Comparison of ENCODE assay signal across 8 cellular contexts in the genomic region with DNA sequence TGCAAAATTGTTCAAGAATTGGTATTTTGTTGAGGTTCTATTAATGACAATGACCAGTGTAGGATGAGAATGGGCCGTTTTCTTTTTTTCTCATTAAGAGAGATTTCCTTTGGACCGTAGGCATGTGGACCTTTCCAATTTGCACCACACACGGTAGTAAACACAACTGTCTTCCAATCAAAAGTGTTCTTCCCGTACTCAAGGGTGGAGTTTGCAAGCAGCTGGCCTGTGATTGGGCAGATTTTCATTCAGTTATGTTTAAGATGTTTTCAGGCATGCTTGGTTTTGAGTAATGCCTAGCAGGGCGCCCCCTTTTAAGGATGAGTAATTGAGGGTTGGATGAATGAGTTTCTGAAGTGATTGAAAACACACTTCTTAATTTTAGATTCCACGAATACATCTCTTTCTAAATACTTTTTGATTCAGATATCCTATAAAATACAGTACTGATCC. TPM values are rescaled to one million over a fixed set of nuclear protein-coding genes. Genes with fewer than 3 reads are reported as not detected.
DNase-seq lines count a peak whose midpoint lies in the region; ATAC-seq and TF ChIP-seq lines count a peak whose summit lies in the region.

No MANE protein-coding gene starts in this region.

- TF ChIP-seq CTCF in GM12865 (IDR thresholded peaks at IDR 0.05; ENCODE audit: insufficient read depth, low read depth, low read length, missing control alignments) (no peak), OCI-LY7 (conservative IDR thresholded peaks at IDR 0.05; ENCODE audit: low read length) (peak; percentile 66), sigmoid colon (IDR thresholded peaks at IDR 0.05) (no peak)

- H3K4me1 ChIP-seq in OCI-LY7 (ENCODE audit: insufficient read depth, low read length, poor library complexity, severe bottlenecking) (peaks cover 19% of the 10 kb centered on the region), sigmoid colon (peaks cover 0 to 40% (median 34%) of the 10 kb centered on the region in 4 donors)

- H3K9me3 ChIP-seq in OCI-LY7 (ENCODE audit: low read length) (no peaks in the 10 kb centered on the region), sigmoid colon (no peaks in the 10 kb centered on the region)

- peaks cover 31% of the 10 kb centered on the region for H4K20me1 ChIP-seq in OCI-LY7 (ENCODE audit: insufficient read depth, low read length)

- H3K4me3 ChIP-seq in GM12865 (ENCODE audit: low read depth, low read length) (peak overlapping the region; percentile 64), OCI-LY7 (ENCODE audit: low read depth, low read length, poor library complexity, severe bottlenecking) (peak overlapping the region; percentile 98), sigmoid colon (peak overlapping the region in 2 of 4 donors; percentile 85 to 91)

- intact Hi-C loops in OCI-LY7 (cut with micrococcal nuclease; ENCODE audit: unreplicated experiment) (loop anchor here (5.0 kb wide), 1 partner anchor 187 kb away; the partner anchor contains the start of gene ETF1), sigmoid colon (cut with DNase I) (no loop called here)

- DNase-seq in GM12865 (ENCODE audit: low read depth) = peak; percentile 81
- peak; percentile 73 for DNase-seq in OCI-LY7 (ENCODE audit: low spot score)
- DNase-seq in activated gamma-delta T cell treated with anti-CD3 and anti-CD28 coated beads, Interleukin-2, amount 50 U/mL, for 16 hours (ENCODE audit: low read depth) = peak; percentile 36
- DNase-seq in germinal center (ENCODE audit: low spot score) = peak; percentile 66
- no peak for DNase-seq in sigmoid colon
- no peak for DNase-seq in DMS153 (lab: John Stamatoyannopoulos, UW)

- POLR2A ChIA-PET in OCI-LY7 (lab: Charles Lee) = interaction anchor here (0.7 to 8.4 kb wide), 8 partner anchors 16 to 922 kb away, joined by 3 to 102 read pairs (median 4); partner anchors contain the start of genes BRD8, CDC23, CDC25C and ETF1

- TSS peak; percentile 49 for BruUV-seq in OCI-LY7 (replicated peaks; lab: Mats Ljungman, UMichigan)

- CTCF ChIA-PET in OCI-LY7 (lab: Charles Lee; ENCODE audit: unreplicated experiment) = interaction anchor here (0.7 to 3.9 kb wide), 2 partner anchors 15 to 16 kb away, joined by 3 to 34 read pairs; partner anchors contain the start of gene FAM53C

- peak overlapping the region; percentile 90 for H3K4me2 ChIP-seq in OCI-LY7 (ENCODE audit: low read length)

- H3K27me3 ChIP-seq in sigmoid colon = no peaks in the 10 kb centered on the region

- H3K36me3 ChIP-seq in OCI-LY7 (ENCODE audit: insufficient read depth, low read length) (peaks cover 30% of the 10 kb centered on the region), sigmoid colon (no peaks in the 10 kb centered on the region)

- no peaks in the 10 kb centered on the region for H3K9me2 ChIP-seq in OCI-LY7 (ENCODE audit: insufficient read depth, low read length)

- 26 to 28% methylated on average over 6 of the region's 6 CpGs for WGBS in sigmoid colon, 2 donors

- H3K27ac ChIP-seq in OCI-LY7 (ENCODE audit: low read depth, low read length, poor library complexity, severe bottlenecking) = peak overlapping the region; percentile 17
- peak overlapping the region in 3 of 4 donors; percentile 95 to 98 (median 96) for H3K27ac ChIP-seq in sigmoid colon

- H3K79me2 ChIP-seq in OCI-LY7 (ENCODE audit: insufficient read depth, low read depth, low read length) = peaks cover 70% of the 10 kb centered on the region

- TF ChIP-seq EP300 in sigmoid colon (IDR thresholded peaks at IDR 0.05) = no peak

- TF ChIP-seq POLR2A in sigmoid colon (IDR thresholded peaks at IDR 0.05) = no peak

- ATAC-seq in HG02759 (IDR thresholded peaks at IDR 0.05; ENCODE audit: unreplicated experiment) (peak; percentile 33), HG03097 (IDR thresholded peaks at IDR 0.05; ENCODE audit: low FRiP score, unreplicated experiment) (no peak)

- H2AFZ ChIP-seq in OCI-LY7 (ENCODE audit: low read length) = no peak overlapping the region

RNA-seq across cellular contexts. Expression of gene KDM3B, which starts 2.5 kb away (rescaled TPM):
- 51.1 and 57.1 TPM in 2 replicates for total RNA-seq in OCI-LY7 (2014; rRNA removed; shearing (Covaris generic))
- total RNA-seq in OCI-LY7 (2022) (63.6 and 64.8 TPM in 2 replicates), sigmoid colon (10 to 100 TPM; 54.8 to 69.6 (median 55.8) TPM)
- 10 to 100 TPM; 16.2 to 32.2 (median 17.8) TPM for polyA plus RNA-seq in sigmoid colon

RNA-seq across cellular contexts. Expression of gene FAM53C, which starts 16.9 kb away (rescaled TPM):
- total RNA-seq in OCI-LY7 (2014; rRNA removed; shearing (Covaris generic)) = 38.4 and 42.3 TPM in 2 replicates
- 46.5 and 47.8 TPM in 2 replicates for total RNA-seq in OCI-LY7 (2022)
- 10 to 100 TPM; 26.8 to 28.5 (median 27.7) TPM for total RNA-seq in sigmoid colon
- polyA plus RNA-seq in sigmoid colon = 10 to 100 TPM in 2 of 3 donors, 1 to 10 TPM in 1; 6.0 to 12.8 (median 10.6) TPM

RNA-seq across cellular contexts. Expression of gene CDC25C, which starts 23.3 kb away (rescaled TPM):
- 19.2 and 21.8 TPM in 2 replicates for total RNA-seq in OCI-LY7 (2014; rRNA removed; shearing (Covaris generic))
- total RNA-seq in OCI-LY7 (2022) = 21.1 and 26.9 TPM in 2 replicates
- total RNA-seq in sigmoid colon = under 1 TPM in 1 of 4 donors, not detected in 3; 0.27 TPM
- polyA plus RNA-seq in sigmoid colon = 1 to 10 TPM in 2 of 3 donors, under 1 TPM in 1; 0.60 to 5.9 (median 2.8) TPM

Comparison
In these comparisons a context has a peak if more than half of its experiments do, and no peak if none do; other contexts are left out.
1. DNase-seq: peak in GM12865 (single experiment), OCI-LY7 (single experiment), activated gamma-delta T cell treated with anti-CD3 and anti-CD28 coated beads, Interleukin-2, amount 50 U/mL, for 16 hours (single experiment) and germinal center (single experiment); none in sigmoid colon (single experiment) and DMS153 (single experiment).
2. RNA of gene CDC25C, which starts 23.3 kb away (total RNA-seq): 19.2 to 26.9 TPM in OCI-LY7; 0.27 TPM in sigmoid colon; every median in the first group is over 10 times any median in the second.